16 cellular contexts compared by ENCODE assay signal in genomic region chr9:3330792-3331420, GRCh38.
DNase-seq lines count a peak whose midpoint lies in the region; ATAC-seq, FAIRE-seq and TF ChIP-seq lines count a peak whose summit lies in the region.
"Had no signal": no experiment of that assay in that cellular context is flagged by ENCODE, and none has a peak within 500 bp of the region (broad histone marks: within the 10 kb centered on the region; RNA-seq: fewer than 3 reads in every experiment).

No MANE protein-coding gene starts in this region.

- no peak overlapping the region for H3K4ac ChIP-seq in mesendoderm (ENCODE audit: low read depth, low read length)

- H3K9me3 ChIP-seq in endothelial cell of umbilical vein (replicated peaks; ENCODE audit: control insufficient read depth, insufficient read depth, low read length), result no peaks in the 10 kb centered on the region
- H3K9me3 ChIP-seq: BLaER1 treated with 17β-estradiol and CSF1 and Interleukin-3, amounts not matched to agents 10 nM and 100 nM; gastroesophageal sphincter had no signal

- H3K79me2 ChIP-seq in endothelial cell of umbilical vein (ENCODE audit: control insufficient read depth, insufficient read depth, low read length), result no peaks in the 10 kb centered on the region
- no peaks in the 10 kb centered on the region for H3K79me2 ChIP-seq in mesendoderm (ENCODE audit: control insufficient read depth, insufficient read depth, low read length)

- H4K5ac ChIP-seq in mesendoderm (ENCODE audit: low read length), result no peak overlapping the region

- POLR2A ChIA-PET in endothelial cell of umbilical vein (lab: Charles Lee), result interaction anchor here (1.4 kb wide), 1 partner anchor 110 kb away, joined by 3 read pairs; no protein-coding TSS in a partner anchor

- H2BK120ac ChIP-seq in mesendoderm (ENCODE audit: low read depth, low read length), result no peak overlapping the region

- H2AK5ac ChIP-seq in mesendoderm (ENCODE audit: low read length), result no peak overlapping the region

- H3K79me1 ChIP-seq in mesendoderm (ENCODE audit: low read length), result no peaks in the 10 kb centered on the region

- dilution Hi-C loops in endothelial cell of umbilical vein (cut with MboI; ENCODE audit: extremely low pct_ligation_motif_present, low sequenced_read_pairs), result no loop called here

- no peak overlapping the region for H2BK15ac ChIP-seq in mesendoderm (replicated peaks; ENCODE audit: low read depth)

- H3K27ac Mint-ChIP-seq in osteocyte (ENCODE audit: unreplicated experiment), result no peak overlapping the region
- H3K27ac Mint-ChIP-seq: activated naive CD4-positive, alpha-beta T cell treated with anti-CD3 and anti-CD28 coated beads for 36 hours; stimulated activated naive B cell treated with anti-CD40 and anti-IgM and Interleukin-4, amounts not matched to agents 10 μg/mL and 1 μg/mL and 100 μg/mL, for 72 hours had no signal

- H3K23ac ChIP-seq in mesendoderm (ENCODE audit: low read length), result no peak overlapping the region

- H2BK5ac ChIP-seq in mesendoderm (ENCODE audit: low read length), result no peak overlapping the region

- H3K4me3 ChIP-seq in endothelial cell of umbilical vein (replicated peaks in 1 of 3; ENCODE audit: insufficient read depth in 1 of 3, low read depth in 1 of 3, low read length in 3 of 3), result no peak overlapping the region
- no peak overlapping the region for H3K4me3 ChIP-seq in mesendoderm (ENCODE audit: low read length)
- H3K4me3 ChIP-seq: BLaER1 treated with 17β-estradiol and CSF1 and Interleukin-3, amounts not matched to agents 10 nM and 100 nM; gastroesophageal sphincter had no signal

- DNase-seq in GM03348 (ENCODE audit: low spot score), result peak; percentile 25
- peak; percentile 36 for DNase-seq in RKO (ENCODE audit: low spot score)
- no peak for DNase-seq in endothelial cell of umbilical vein (ENCODE audit: low read depth, low spot score)
- DNase-seq in mesendoderm, result peak; percentile 16
- no peak for DNase-seq in HUDEP-2 (lab: John Stamatoyannopoulos, UW; ENCODE audit: unreplicated experiment in 76 of 76)
- no peak for DNase-seq in activated CD4-positive, alpha-beta T cell treated with anti-CD3 and anti-CD28 coated beads for 4 hours
- DNase-seq in osteocyte (ENCODE audit: extremely low spot score, unreplicated experiment), result no peak
- DNase-seq: activated CD4-positive, CD25-positive, alpha-beta regulatory T cell treated with anti-CD3 and anti-CD28 coated beads, Interleukin-2, amount 50 U/mL, for 72 hours; activated naive CD4-positive, alpha-beta T cell treated with anti-CD3 and anti-CD28 coated beads for 36 hours; central memory CD4-positive, alpha-beta T cell; effector memory CD4-positive, alpha-beta T cell; stimulated activated naive B cell treated with anti-CD40 and anti-IgM and Interleukin-4, amounts not matched to agents 10 μg/mL and 1 μg/mL and 100 μg/mL, for 72 hours had no signal

- H3K4me3 Mint-ChIP-seq in osteocyte (ENCODE audit: unreplicated experiment), result no peak overlapping the region
- H3K4me3 Mint-ChIP-seq: activated naive CD4-positive, alpha-beta T cell treated with anti-CD3 and anti-CD28 coated beads for 36 hours; stimulated activated naive B cell treated with anti-CD40 and anti-IgM and Interleukin-4, amounts not matched to agents 10 μg/mL and 1 μg/mL and 100 μg/mL, for 72 hours had no signal

- CTCF ChIA-PET in endothelial cell of umbilical vein (lab: Charles Lee), result interaction anchor here (0.8 to 4.9 kb wide), 6 partner anchors 8 to 114 kb away, joined by 3 to 53 read pairs (median 4); no protein-coding TSS in a partner anchor

- no peaks in the 10 kb centered on the region for H3K36me3 ChIP-seq in endothelial cell of umbilical vein (ENCODE audit: control insufficient read depth in 2 of 2, extremely low read depth in 1 of 2, insufficient read depth in 2 of 2, low read length in 2 of 2)
- H3K36me3 ChIP-seq in mesendoderm (ENCODE audit: control insufficient read depth, insufficient read depth, low read length), result no peaks in the 10 kb centered on the region
- H3K36me3 ChIP-seq: gastroesophageal sphincter had no signal

- TF ChIP-seq CTCF in endothelial cell of umbilical vein (IDR thresholded peaks at IDR 0.05; ENCODE audit: extremely low read depth in 1 of 2, insufficient read depth in 1 of 2, low read depth in 1 of 2, low read length in 2 of 2) (no peak), osteocyte (IDR thresholded peaks at IDR 0.05) (no peak)

- no peak overlapping the region for H2AFZ ChIP-seq in endothelial cell of umbilical vein (ENCODE audit: low read depth, low read length)

- no peak overlapping the region for H3K4me2 ChIP-seq in endothelial cell of umbilical vein (ENCODE audit: insufficient read depth, low read length)
- H3K4me2 ChIP-seq in mesendoderm (ENCODE audit: low read length), result no peak overlapping the region
- H3K4me2 ChIP-seq: BLaER1 treated with 17β-estradiol and CSF1 and Interleukin-3, amounts not matched to agents 10 nM and 100 nM had no signal

- no peak overlapping the region for H3K56ac ChIP-seq in mesendoderm (ENCODE audit: low read length)

- H3K36me3 Mint-ChIP-seq in osteocyte (ENCODE audit: unreplicated experiment), result no peaks in the 10 kb centered on the region

- no peak overlapping the region for H3K27ac ChIP-seq in endothelial cell of umbilical vein (ENCODE audit: insufficient read depth, low read depth, low read length)
- no peak overlapping the region for H3K27ac ChIP-seq in mesendoderm (ENCODE audit: low read depth, low read length)
- H3K27ac ChIP-seq: BLaER1 treated with 17β-estradiol and CSF1 and Interleukin-3, amounts not matched to agents 10 nM and 100 nM; gastroesophageal sphincter had no signal

- H3K9ac ChIP-seq in endothelial cell of umbilical vein (replicated peaks; ENCODE audit: extremely low read depth, insufficient read depth, low read length), result no peak overlapping the region
- H3K9ac ChIP-seq in mesendoderm (ENCODE audit: low read length), result no peak overlapping the region
- H3K9ac ChIP-seq: BLaER1 treated with 17β-estradiol and CSF1 and Interleukin-3, amounts not matched to agents 10 nM and 100 nM had no signal

- H3K9me1 ChIP-seq in endothelial cell of umbilical vein (replicated peaks; ENCODE audit: control insufficient read depth, extremely low read depth, insufficient read depth, low read length), result no peaks in the 10 kb centered on the region

- intact Hi-C loops in endothelial cell of umbilical vein (cut with micrococcal nuclease), result no loop called here

- H3K4me1 ChIP-seq in endothelial cell of umbilical vein (ENCODE audit: control insufficient read depth, extremely low read depth, insufficient read depth, low read length), result peaks cover 32% of the 10 kb centered on the region
- H3K4me1 ChIP-seq in mesendoderm (ENCODE audit: control insufficient read depth, low read depth, low read length), result no peaks in the 10 kb centered on the region
- H3K4me1 ChIP-seq: BLaER1 treated with 17β-estradiol and CSF1 and Interleukin-3, amounts not matched to agents 10 nM and 100 nM; gastroesophageal sphincter had no signal

- ATAC-seq in GM18867 (IDR thresholded peaks at IDR 0.05; ENCODE audit: unreplicated experiment), result no peak
- ATAC-seq: gastroesophageal sphincter had no signal

- no peaks in the 10 kb centered on the region for H3K27me3 Mint-ChIP-seq in osteocyte (ENCODE audit: unreplicated experiment)
- H3K27me3 Mint-ChIP-seq: stimulated activated naive B cell treated with anti-CD40 and anti-IgM and Interleukin-4, amounts not matched to agents 10 μg/mL and 1 μg/mL and 100 μg/mL, for 72 hours had no signal

- H3K4me1 Mint-ChIP-seq in osteocyte (ENCODE audit: unreplicated experiment), result peaks cover 3% of the 10 kb centered on the region

- H3K27me3 ChIP-seq in endothelial cell of umbilical vein (ENCODE audit: control insufficient read depth in 2 of 2, insufficient read depth in 2 of 2, low read length in 2 of 2), result no peaks in the 10 kb centered on the region
- no peaks in the 10 kb centered on the region for H3K27me3 ChIP-seq in mesendoderm (ENCODE audit: insufficient read depth, low read length, poor library complexity)
- H3K27me3 ChIP-seq: BLaER1 treated with 17β-estradiol and CSF1 and Interleukin-3, amounts not matched to agents 10 nM and 100 nM; gastroesophageal sphincter had no signal

- TF ChIP-seq POLR2A in endothelial cell of umbilical vein (IDR thresholded peaks at IDR 0.05; ENCODE audit: low read depth, low read length), result no peak

- no peak overlapping the region for H4K8ac ChIP-seq in mesendoderm (ENCODE audit: low read depth, low read length)

- H3K9me3 Mint-ChIP-seq in osteocyte (ENCODE audit: unreplicated experiment), result no peaks in the 10 kb centered on the region
- H3K9me3 Mint-ChIP-seq: activated naive CD4-positive, alpha-beta T cell treated with anti-CD3 and anti-CD28 coated beads for 36 hours; stimulated activated naive B cell treated with anti-CD40 and anti-IgM and Interleukin-4, amounts not matched to agents 10 μg/mL and 1 μg/mL and 100 μg/mL, for 72 hours had no signal

- FAIRE-seq in endothelial cell of umbilical vein (lab: Jason Lieb, UNC), result no peak
- FAIRE-seq: urothelium cell line had no signal

- no peaks in the 10 kb centered on the region for H4K20me1 ChIP-seq in endothelial cell of umbilical vein (replicated peaks; ENCODE audit: control insufficient read depth, extremely low read depth, insufficient read depth, low read length)
- H4K20me1 ChIP-seq: BLaER1 treated with 17β-estradiol and CSF1 and Interleukin-3, amounts not matched to agents 10 nM and 100 nM had no signal

- H3K18ac ChIP-seq in mesendoderm (ENCODE audit: low read length), result no peak overlapping the region

- no TSS peak for BruUV-seq in endothelial cell of umbilical vein (replicated peaks; lab: Mats Ljungman, UMichigan)

TF ChIP-seq in endothelial cell of umbilical vein, 7 proteins besides CTCF, POLR2A, EP300 and RAD21:
- TF ChIP-seq POLR2AphosphoS5 (IDR thresholded peaks at IDR 0.05; ENCODE audit: insufficient read depth, low read depth, low read length) (no peak), GATA2 (IDR thresholded peaks at IDR 0.05; ENCODE audit: insufficient read depth, insufficient read length, low read depth, low read length) (peak; percentile 18)

Comparison
In these comparisons a context has a peak if more than half of its experiments do, and no peak if none do; other contexts are left out.
1. DNase-seq: peak in GM03348 (single experiment), RKO (single experiment) and mesendoderm (single experiment); none in endothelial cell of umbilical vein (single experiment), HUDEP-2 (0 of 76), activated CD4-positive, alpha-beta T cell treated with anti-CD3 and anti-CD28 coated beads for 4 hours (0 of 2) and osteocyte (single experiment).